1 cellular context compared by ENCODE assay signal in the genomic region with DNA sequence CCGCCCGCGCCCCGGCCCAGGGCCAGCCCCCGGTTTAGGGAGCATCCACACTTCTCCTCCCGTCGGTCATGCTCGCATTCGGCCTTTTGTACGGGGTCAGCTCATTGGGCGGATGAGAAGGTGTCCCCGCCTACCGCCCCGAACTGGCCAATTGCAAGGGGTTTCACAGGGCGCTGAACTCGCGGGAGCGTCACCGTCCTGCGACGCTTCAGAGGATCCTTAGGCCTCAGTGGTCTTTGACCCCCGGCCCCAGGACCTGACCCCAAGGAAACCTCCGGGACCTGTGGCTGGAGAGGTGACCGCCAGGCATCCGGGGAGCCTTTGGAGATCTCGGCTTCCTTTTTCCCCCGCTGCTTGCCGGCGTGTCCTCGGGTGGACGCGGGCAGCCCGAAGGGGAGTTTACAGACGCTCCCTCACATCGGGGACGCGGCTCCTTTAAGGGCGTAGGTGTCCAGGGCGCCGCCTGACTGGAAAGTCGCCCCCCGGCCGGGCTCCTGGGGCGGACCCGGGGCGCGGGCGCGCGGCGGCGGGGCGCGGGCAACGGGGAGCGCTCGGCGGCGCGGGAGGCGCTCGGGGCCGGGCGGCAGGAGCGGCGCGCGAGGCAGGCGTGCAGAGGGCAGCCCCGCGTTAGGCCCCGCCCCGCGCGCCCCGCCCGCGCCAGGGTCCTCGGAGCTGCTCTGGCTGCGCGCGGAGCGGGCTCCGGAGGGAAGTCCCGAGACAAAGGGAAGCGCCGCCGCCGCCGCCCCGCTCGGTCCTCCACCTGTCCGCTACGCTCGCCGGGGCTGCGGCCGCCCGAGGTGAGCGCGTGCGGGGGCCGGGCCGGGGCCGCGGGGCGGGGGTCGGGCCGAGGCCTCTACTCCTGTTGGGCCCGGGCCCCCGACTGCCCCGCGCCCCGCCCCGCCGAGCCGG.
TF ChIP-seq lines count a peak whose summit lies in the region.

A gene (plus strand): TSS at position 660 of the 909 bp plus-strand sequence. CDS start 4,395 bp downstream, outside the sequence.

TF ChIP-seq in K562, 482 proteins besides CTCF, POLR2A, EP300 and RAD21 (continued from another document and continues in another):
- TF ChIP-seq, protein P1, sequence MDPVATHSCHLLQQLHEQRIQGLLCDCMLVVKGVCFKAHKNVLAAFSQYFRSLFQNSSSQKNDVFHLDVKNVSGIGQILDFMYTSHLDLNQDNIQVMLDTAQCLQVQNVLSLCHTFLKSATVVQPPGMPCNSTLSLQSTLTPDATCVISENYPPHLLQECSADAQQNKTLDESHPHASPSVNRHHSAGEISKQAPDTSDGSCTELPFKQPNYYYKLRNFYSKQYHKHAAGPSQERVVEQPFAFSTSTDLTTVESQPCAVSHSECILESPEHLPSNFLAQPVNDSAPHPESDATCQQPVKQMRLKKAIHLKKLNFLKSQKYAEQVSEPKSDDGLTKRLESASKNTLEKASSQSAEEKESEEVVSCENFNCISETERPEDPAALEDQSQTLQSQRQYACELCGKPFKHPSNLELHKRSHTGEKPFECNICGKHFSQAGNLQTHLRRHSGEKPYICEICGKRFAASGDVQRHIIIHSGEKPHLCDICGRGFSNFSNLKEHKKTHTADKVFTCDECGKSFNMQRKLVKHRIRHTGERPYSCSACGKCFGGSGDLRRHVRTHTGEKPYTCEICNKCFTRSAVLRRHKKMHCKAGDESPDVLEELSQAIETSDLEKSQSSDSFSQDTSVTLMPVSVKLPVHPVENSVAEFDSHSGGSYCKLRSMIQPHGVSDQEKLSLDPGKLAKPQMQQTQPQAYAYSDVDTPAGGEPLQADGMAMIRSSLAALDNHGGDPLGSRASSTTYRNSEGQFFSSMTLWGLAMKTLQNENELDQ (CRISPR knock-in tag; IDR thresholded peaks at IDR 0.05; ENCODE audit: borderline replicate concordance): peak; percentile 59; the same call in 1 of the 2 replicates
- TF ChIP-seq ZKSCAN3 (CRISPR knock-in tag; IDR thresholded peaks at IDR 0.05) (no peak), NEUROD1 (IDR thresholded peaks at IDR 0.05; ENCODE audit: borderline replicate concordance, low read depth, low read length, partially characterized antibody) (peak; percentile 89), ARNT (IDR thresholded peaks at IDR 0.05) (peak; percentile 60 to 94; a peak in 3 of 4 replicates), NR2C2 (CRISPR knock-in tag; IDR thresholded peaks at IDR 0.05) (no peak; the same call in 1 of the 2 replicates), NR2C2 (tag; IDR thresholded peaks at IDR 0.05) (peak; percentile 83), CBX5 (IDR thresholded peaks at IDR 0.05; ENCODE audit: borderline replicate concordance, low read depth) (no peak), TRIM24 (IDR thresholded peaks at IDR 0.05) (peak; percentile 23 to 81; a peak in 2 of 4 replicates), TOE1 (IDR thresholded peaks at IDR 0.05; ENCODE audit: borderline replicate concordance) (peak; percentile 96), TOE1 (CRISPR knock-in tag; IDR thresholded peaks at IDR 0.05; ENCODE audit: borderline replicate concordance, low read depth) (no peak), HNRNPH1 (optimal IDR thresholded peaks at IDR 0.05; ENCODE audit: low read depth, low read length) (no peak), ZNF253 (CRISPR knock-in tag; conservative IDR thresholded peaks at IDR 0.05) (no peak), ZSCAN32 (CRISPR knock-in tag; IDR thresholded peaks at IDR 0.05) (no peak), CCAR2 (IDR thresholded peaks at IDR 0.05; ENCODE audit: low read depth, low read length) (no peak), SP2 (IDR thresholded peaks at IDR 0.05; ENCODE audit: extremely low read depth, low read depth, low read length, poor library complexity, severe bottlenecking) (peak; percentile 53), ZNF766 (CRISPR knock-in tag; conservative IDR thresholded peaks at IDR 0.05) (no peak; the same call in 1 of the 2 replicates), HDAC6 (IDR thresholded peaks at IDR 0.05; ENCODE audit: low read depth, low read length) (no peak), NFE2 (IDR thresholded peaks at IDR 0.05; ENCODE audit: low read depth) (no peak), CBX8 (IDR thresholded peaks at IDR 0.05; ENCODE audit: borderline replicate concordance, extremely low read depth, low read depth, low read length, poor library complexity, severe bottlenecking) (no peak), STAG1 (CRISPR knock-in tag; IDR thresholded peaks at IDR 0.05; ENCODE audit: borderline replicate concordance) (no peak), SMARCE1 (IDR thresholded peaks at IDR 0.05) (no peak), ZNF75A (CRISPR knock-in tag; IDR thresholded peaks at IDR 0.05) (no peak), ZNF12 (CRISPR knock-in tag; IDR thresholded peaks at IDR 0.05) (peak; percentile 87), TCFL5 (CRISPR knock-in tag; conservative IDR thresholded peaks at IDR 0.05) (no peak), BMI1 (IDR thresholded peaks at IDR 0.05; ENCODE audit: low read length) (no peak), ZNF699 (CRISPR knock-in tag; IDR thresholded peaks at IDR 0.05; ENCODE audit: insufficient replicate concordance) (no peak), IRF2 (CRISPR knock-in tag; IDR thresholded peaks at IDR 0.05) (no peak), ZNF41 (CRISPR knock-in tag; conservative IDR thresholded peaks at IDR 0.05) (no peak), ZNF197 (CRISPR knock-in tag; IDR thresholded peaks at IDR 0.05; ENCODE audit: low read depth) (no peak), BACH1 (tag; IDR thresholded peaks at IDR 0.05) (no peak), POLR2G (IDR thresholded peaks at IDR 0.05; ENCODE audit: low read depth, low read length) (peak; percentile 85), PHB (CRISPR knock-in tag; IDR thresholded peaks at IDR 0.05) (0 out of 2 replicates have a peak, but pooled peaks have one; percentile 44), E2F3 (CRISPR knock-in tag; IDR thresholded peaks at IDR 0.05) (no peak), GTF2A2 (tag; IDR thresholded peaks at IDR 0.05) (peak; percentile 56; the same call in 1 of the 2 replicates), SMARCC2 (IDR thresholded peaks at IDR 0.05; ENCODE audit: low read depth) (no peak), DDX20 (tag; IDR thresholded peaks at IDR 0.05; ENCODE audit: low read depth) (no peak), NFIX (CRISPR knock-in tag; IDR thresholded peaks at IDR 0.05; ENCODE audit: low read depth) (no peak), ZNF436 (CRISPR knock-in tag; IDR thresholded peaks at IDR 0.05) (no peak)
- TF ChIP-seq, protein P2, sequence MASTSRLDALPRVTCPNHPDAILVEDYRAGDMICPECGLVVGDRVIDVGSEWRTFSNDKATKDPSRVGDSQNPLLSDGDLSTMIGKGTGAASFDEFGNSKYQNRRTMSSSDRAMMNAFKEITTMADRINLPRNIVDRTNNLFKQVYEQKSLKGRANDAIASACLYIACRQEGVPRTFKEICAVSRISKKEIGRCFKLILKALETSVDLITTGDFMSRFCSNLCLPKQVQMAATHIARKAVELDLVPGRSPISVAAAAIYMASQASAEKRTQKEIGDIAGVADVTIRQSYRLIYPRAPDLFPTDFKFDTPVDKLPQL (IDR thresholded peaks at IDR 0.05; ENCODE audit: extremely low read depth, insufficient read length): no peak
- TF ChIP-seq, protein P3, sequence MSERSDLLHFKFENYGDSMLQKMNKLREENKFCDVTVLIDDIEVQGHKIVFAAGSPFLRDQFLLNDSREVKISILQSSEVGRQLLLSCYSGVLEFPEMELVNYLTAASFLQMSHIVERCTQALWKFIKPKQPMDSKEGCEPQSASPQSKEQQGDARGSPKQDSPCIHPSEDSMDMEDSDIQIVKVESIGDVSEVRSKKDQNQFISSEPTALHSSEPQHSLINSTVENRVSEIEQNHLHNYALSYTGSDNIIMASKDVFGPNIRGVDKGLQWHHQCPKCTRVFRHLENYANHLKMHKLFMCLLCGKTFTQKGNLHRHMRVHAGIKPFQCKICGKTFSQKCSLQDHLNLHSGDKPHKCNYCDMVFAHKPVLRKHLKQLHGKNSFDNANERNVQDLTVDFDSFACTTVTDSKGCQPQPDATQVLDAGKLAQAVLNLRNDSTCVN (CRISPR knock-in tag; IDR thresholded peaks at IDR 0.05): no peak
- TF ChIP-seq, protein P4, sequence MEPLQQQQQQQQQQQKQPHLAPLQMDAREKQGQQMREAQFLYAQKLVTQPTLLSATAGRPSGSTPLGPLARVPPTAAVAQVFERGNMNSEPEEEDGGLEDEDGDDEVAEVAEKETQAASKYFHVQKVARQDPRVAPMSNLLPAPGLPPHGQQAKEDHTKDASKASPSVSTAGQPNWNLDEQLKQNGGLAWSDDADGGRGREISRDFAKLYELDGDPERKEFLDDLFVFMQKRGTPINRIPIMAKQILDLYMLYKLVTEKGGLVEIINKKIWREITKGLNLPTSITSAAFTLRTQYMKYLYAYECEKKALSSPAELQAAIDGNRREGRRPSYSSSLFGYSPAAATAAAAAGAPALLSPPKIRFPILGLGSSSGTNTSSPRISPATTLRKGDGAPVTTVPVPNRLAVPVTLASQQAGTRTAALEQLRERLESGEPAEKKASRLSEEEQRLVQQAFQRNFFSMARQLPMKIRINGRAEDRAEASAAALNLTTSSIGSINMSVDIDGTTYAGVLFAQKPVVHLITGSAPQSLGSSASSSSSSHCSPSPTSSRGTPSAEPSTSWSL (CRISPR knock-in tag; IDR thresholded peaks at IDR 0.05; ENCODE audit: borderline replicate concordance): no peak
- TF ChIP-seq, protein P5, sequence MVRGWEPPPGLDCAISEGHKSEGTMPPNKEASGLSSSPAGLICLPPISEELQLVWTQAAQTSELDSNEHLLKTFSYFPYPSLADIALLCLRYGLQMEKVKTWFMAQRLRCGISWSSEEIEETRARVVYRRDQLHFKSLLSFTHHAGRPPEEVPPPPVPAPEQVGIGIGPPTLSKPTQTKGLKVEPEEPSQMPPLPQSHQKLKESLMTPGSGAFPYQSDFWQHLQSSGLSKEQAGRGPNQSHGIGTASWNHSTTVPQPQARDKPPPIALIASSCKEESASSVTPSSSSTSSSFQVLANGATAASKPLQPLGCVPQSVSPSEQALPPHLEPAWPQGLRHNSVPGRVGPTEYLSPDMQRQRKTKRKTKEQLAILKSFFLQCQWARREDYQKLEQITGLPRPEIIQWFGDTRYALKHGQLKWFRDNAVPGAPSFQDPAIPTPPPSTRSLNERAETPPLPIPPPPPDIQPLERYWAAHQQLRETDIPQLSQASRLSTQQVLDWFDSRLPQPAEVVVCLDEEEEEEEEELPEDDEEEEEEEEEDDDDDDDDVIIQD (CRISPR knock-in tag; IDR thresholded peaks at IDR 0.05): no peak
- TF ChIP-seq, protein P6, sequence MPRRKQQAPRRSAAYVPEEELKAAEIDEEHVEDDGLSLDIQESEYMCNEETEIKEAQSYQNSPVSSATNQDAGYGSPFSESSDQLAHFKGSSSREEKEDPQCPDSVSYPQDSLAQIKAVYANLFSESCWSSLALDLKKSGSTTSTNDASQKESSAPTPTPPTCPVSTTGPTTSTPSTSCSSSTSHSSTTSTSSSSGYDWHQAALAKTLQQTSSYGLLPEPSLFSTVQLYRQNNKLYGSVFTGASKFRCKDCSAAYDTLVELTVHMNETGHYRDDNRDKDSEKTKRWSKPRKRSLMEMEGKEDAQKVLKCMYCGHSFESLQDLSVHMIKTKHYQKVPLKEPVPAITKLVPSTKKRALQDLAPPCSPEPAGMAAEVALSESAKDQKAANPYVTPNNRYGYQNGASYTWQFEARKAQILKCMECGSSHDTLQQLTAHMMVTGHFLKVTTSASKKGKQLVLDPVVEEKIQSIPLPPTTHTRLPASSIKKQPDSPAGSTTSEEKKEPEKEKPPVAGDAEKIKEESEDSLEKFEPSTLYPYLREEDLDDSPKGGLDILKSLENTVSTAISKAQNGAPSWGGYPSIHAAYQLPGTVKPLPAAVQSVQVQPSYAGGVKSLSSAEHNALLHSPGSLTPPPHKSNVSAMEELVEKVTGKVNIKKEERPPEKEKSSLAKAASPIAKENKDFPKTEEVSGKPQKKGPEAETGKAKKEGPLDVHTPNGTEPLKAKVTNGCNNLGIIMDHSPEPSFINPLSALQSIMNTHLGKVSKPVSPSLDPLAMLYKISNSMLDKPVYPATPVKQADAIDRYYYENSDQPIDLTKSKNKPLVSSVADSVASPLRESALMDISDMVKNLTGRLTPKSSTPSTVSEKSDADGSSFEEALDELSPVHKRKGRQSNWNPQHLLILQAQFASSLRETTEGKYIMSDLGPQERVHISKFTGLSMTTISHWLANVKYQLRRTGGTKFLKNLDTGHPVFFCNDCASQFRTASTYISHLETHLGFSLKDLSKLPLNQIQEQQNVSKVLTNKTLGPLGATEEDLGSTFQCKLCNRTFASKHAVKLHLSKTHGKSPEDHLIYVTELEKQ (CRISPR knock-in tag; IDR thresholded peaks at IDR 0.05): no peak
- TF ChIP-seq, protein P7, sequence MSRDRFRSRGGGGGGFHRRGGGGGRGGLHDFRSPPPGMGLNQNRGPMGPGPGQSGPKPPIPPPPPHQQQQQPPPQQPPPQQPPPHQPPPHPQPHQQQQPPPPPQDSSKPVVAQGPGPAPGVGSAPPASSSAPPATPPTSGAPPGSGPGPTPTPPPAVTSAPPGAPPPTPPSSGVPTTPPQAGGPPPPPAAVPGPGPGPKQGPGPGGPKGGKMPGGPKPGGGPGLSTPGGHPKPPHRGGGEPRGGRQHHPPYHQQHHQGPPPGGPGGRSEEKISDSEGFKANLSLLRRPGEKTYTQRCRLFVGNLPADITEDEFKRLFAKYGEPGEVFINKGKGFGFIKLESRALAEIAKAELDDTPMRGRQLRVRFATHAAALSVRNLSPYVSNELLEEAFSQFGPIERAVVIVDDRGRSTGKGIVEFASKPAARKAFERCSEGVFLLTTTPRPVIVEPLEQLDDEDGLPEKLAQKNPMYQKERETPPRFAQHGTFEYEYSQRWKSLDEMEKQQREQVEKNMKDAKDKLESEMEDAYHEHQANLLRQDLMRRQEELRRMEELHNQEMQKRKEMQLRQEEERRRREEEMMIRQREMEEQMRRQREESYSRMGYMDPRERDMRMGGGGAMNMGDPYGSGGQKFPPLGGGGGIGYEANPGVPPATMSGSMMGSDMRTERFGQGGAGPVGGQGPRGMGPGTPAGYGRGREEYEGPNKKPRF (IDR thresholded peaks at IDR 0.05; ENCODE audit: low read depth, low read length): no peak
- TF ChIP-seq, protein P8, sequence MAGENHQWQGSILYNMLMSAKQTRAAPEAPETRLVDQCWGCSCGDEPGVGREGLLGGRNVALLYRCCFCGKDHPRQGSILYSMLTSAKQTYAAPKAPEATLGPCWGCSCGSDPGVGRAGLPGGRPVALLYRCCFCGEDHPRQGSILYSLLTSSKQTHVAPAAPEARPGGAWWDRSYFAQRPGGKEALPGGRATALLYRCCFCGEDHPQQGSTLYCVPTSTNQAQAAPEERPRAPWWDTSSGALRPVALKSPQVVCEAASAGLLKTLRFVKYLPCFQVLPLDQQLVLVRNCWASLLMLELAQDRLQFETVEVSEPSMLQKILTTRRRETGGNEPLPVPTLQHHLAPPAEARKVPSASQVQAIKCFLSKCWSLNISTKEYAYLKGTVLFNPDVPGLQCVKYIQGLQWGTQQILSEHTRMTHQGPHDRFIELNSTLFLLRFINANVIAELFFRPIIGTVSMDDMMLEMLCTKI (IDR thresholded peaks at IDR 0.05; ENCODE audit: partially characterized antibody): no peak
- TF ChIP-seq, protein P9, sequence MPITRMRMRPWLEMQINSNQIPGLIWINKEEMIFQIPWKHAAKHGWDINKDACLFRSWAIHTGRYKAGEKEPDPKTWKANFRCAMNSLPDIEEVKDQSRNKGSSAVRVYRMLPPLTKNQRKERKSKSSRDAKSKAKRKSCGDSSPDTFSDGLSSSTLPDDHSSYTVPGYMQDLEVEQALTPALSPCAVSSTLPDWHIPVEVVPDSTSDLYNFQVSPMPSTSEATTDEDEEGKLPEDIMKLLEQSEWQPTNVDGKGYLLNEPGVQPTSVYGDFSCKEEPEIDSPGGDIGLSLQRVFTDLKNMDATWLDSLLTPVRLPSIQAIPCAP (CRISPR knock-in tag; IDR thresholded peaks at IDR 0.05; ENCODE audit: borderline replicate concordance): no peak
- TF ChIP-seq, protein P10, sequence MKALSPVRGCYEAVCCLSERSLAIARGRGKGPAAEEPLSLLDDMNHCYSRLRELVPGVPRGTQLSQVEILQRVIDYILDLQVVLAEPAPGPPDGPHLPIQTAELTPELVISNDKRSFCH (CRISPR knock-in tag; IDR thresholded peaks at IDR 0.05): no peak
- TF ChIP-seq, protein P10 (tag; IDR thresholded peaks at IDR 0.05): peak; percentile 75; the same call in 1 of the 2 replicates
